ENCODE assay signal across 24 cellular contexts in the genomic region with DNA sequence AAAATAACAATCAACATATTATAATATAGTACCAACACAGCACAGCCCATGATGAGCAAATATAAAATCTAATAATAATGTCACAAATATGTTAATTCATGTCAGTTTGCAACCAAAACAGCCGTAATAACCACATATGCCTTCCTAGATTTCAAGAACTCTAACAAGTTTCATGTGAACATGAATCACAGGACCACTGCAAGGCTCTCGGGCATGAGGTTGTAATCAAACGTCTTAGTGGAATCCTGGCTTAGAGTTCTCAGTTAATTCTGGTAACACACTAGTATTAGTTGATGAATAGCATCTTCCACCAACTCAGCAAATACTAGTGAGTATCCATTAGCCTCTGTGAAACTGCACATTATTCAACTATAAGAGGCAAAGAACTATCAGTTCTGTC.
"Had no signal": no experiment of that assay in that cellular context is flagged by ENCODE, and none has a peak within 500 bp of the region (broad histone marks: within the 10 kb centered on the region; RNA-seq: fewer than 3 reads in every experiment).

No MANE protein-coding gene starts in this region.

- H3K4me1 Mint-ChIP-seq: IgD-negative memory B cell had no signal

- H3K4me3 ChIP-seq: K562 had no signal

- H3K27ac ChIP-seq: HL-60, KMS-11, RWPE1 had no signal

- H3K9me3 ChIP-seq: SK-N-SH had no signal

- H3K27ac Mint-ChIP-seq: IgD-negative memory B cell had no signal

- H3K4me2 ChIP-seq: KMS-11, SK-N-SH had no signal

- H3K36me3 Mint-ChIP-seq: IgD-negative memory B cell had no signal

- H3K27me3 Mint-ChIP-seq: IgD-negative memory B cell had no signal

- H3K4me3 Mint-ChIP-seq: IgD-negative memory B cell had no signal

- H3K9ac ChIP-seq: KMS-11, SK-N-SH had no signal

- ATAC-seq: K562, Panc1, PC-3 had no signal

- DNase-seq: Kasumi-1, MM.1S, NCI-H1092 treated with DMSO at 0.1 percent for 48 hours, NCI-H1436, NCI-H187, NCI-H2029, NCI-H2081 treated with DMSO at 0.1 percent for 48 hours, NCI-H2171, NCI-H226, NCI-H446, NCI-H510A, NCI-H524 treated with DMSO at 0.1 percent for 48 hours, NCI-H69, NCI-H774, PC-3, SHP77, SK-N-SH, SW 1271 had no signal
